7 cellular contexts compared by ENCODE assay signal in the genomic region with DNA sequence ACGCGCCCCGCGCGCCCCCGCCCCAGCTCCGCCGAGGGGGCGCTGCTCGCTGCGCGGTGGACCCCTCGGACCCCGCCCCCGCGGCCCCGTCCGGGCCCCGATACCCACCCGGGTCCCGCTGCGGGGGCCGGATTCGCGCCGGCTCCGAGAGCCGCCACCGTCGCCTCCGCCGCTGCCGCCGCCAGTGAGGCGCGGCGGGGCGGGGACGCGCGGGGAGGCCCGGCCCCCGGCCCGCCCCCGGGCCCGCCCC. TPM values are rescaled to one million over a fixed set of nuclear protein-coding genes. Genes with fewer than 3 reads are reported as not detected.
DNase-seq lines count a peak whose midpoint lies in the region; ATAC-seq and TF ChIP-seq lines count a peak whose summit lies in the region.

A gene with protein sequence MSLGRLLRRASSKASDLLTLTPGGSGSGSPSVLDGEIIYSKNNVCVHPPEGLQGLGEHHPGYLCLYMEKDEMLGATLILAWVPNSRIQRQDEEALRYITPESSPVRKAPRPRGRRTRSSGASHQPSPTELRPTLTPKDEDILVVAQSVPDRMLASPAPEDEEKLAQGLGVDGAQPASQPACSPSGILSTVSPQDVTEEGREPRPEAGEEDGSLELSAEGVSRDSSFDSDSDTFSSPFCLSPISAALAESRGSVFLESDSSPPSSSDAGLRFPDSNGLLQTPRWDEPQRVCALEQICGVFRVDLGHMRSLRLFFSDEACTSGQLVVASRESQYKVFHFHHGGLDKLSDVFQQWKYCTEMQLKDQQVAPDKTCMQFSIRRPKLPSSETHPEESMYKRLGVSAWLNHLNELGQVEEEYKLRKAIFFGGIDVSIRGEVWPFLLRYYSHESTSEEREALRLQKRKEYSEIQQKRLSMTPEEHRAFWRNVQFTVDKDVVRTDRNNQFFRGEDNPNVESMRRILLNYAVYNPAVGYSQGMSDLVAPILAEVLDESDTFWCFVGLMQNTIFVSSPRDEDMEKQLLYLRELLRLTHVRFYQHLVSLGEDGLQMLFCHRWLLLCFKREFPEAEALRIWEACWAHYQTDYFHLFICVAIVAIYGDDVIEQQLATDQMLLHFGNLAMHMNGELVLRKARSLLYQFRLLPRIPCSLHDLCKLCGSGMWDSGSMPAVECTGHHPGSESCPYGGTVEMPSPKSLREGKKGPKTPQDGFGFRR (minus strand): TSS at position 186 of the 250 bp plus-strand sequence. CDS start 22,325 bp downstream, outside the sequence.

- no peaks in the 10 kb centered on the region for H3K36me3 Mint-ChIP-seq in activated CD8-positive, alpha-beta T cell treated with anti-CD3 and anti-CD28 coated beads, Interleukin-2, amount 10 ng/mL, durations not matched to agents 7 days and 5 days (ENCODE audit: low read depth)

- H3K36me3 ChIP-seq in left ventricle myocardium inferior = no peaks in the 10 kb centered on the region
- peaks cover 0 to 6% (median 2%) of the 10 kb centered on the region in 4 donors for H3K36me3 ChIP-seq in sigmoid colon

- H3K27ac ChIP-seq in left ventricle myocardium inferior (replicated peaks) (peak within 1 kb of the TSS; percentile 94), sigmoid colon (peak within 1 kb of the TSS; percentile 83 to 96 (median 94))

- H3K4me1 ChIP-seq in left ventricle myocardium inferior (peaks cover 34% of the 10 kb centered on the region), sigmoid colon (peaks cover 0 to 24% (median 11%) of the 10 kb centered on the region in 4 donors)

- peaks cover 33% of the 10 kb centered on the region for H3K27me3 Mint-ChIP-seq in activated CD8-positive, alpha-beta T cell treated with anti-CD3 and anti-CD28 coated beads, Interleukin-2, amount 10 ng/mL, durations not matched to agents 7 days and 5 days (ENCODE audit: low read depth)

- H3K27me3 ChIP-seq in left ventricle myocardium inferior (ENCODE audit: low read depth) (no peaks in the 10 kb centered on the region), sigmoid colon (no peaks in the 10 kb centered on the region)

- no peak for TF ChIP-seq CTCF in left ventricle myocardium inferior (IDR thresholded peaks at IDR 0.05; ENCODE audit: borderline replicate concordance)
- TF ChIP-seq CTCF in sigmoid colon (IDR thresholded peaks at IDR 0.05) = no peak

- POLR2A ChIA-PET in activated CD8-positive, alpha-beta T cell treated with anti-CD3 and anti-CD28 coated beads, Interleukin-2, amount 10 ng/mL, durations not matched to agents 7 days and 5 days (lab: Charles Lee) = no interaction called here

- H3K4me3 ChIP-seq in left ventricle myocardium inferior = peak within 1 kb of the TSS; percentile 92
- peak within 1 kb of the TSS; percentile 66 to 87 (median 83) for H3K4me3 ChIP-seq in sigmoid colon

- H3K9me3 ChIP-seq in left ventricle myocardium inferior (replicated peaks) (no peaks in the 10 kb centered on the region), sigmoid colon (no peaks in the 10 kb centered on the region)

- TF ChIP-seq EP300 in sigmoid colon (IDR thresholded peaks at IDR 0.05) = no peak

- no peaks in the 10 kb centered on the region for H3K9me3 Mint-ChIP-seq in activated CD8-positive, alpha-beta T cell treated with anti-CD3 and anti-CD28 coated beads, Interleukin-2, amount 10 ng/mL, durations not matched to agents 7 days and 5 days (ENCODE audit: insufficient read depth)

- TF ChIP-seq POLR2A in sigmoid colon (IDR thresholded peaks at IDR 0.05) = no peak

- WGBS in sigmoid colon, 2 donors = 1% methylated on average over 46 of the region's 46 CpGs

- peak within 1 kb of the TSS; percentile 78 for H3K4me3 Mint-ChIP-seq in activated CD8-positive, alpha-beta T cell treated with anti-CD3 and anti-CD28 coated beads, Interleukin-2, amount 10 ng/mL, durations not matched to agents 7 days and 5 days

- peak within 1 kb of the TSS; percentile 70 for H3K27ac Mint-ChIP-seq in activated CD8-positive, alpha-beta T cell treated with anti-CD3 and anti-CD28 coated beads, Interleukin-2, amount 10 ng/mL, durations not matched to agents 7 days and 5 days

- peaks cover 14% of the 10 kb centered on the region for H3K4me1 Mint-ChIP-seq in activated CD8-positive, alpha-beta T cell treated with anti-CD3 and anti-CD28 coated beads, Interleukin-2, amount 10 ng/mL, durations not matched to agents 7 days and 5 days (ENCODE audit: low read depth)

- CTCF ChIA-PET in activated CD8-positive, alpha-beta T cell treated with anti-CD3 and anti-CD28 coated beads, Interleukin-2, amount 10 ng/mL, durations not matched to agents 7 days and 5 days (lab: Charles Lee) = interaction anchor here (3.8 kb wide), 1 partner anchor 27 kb away, joined by 20 read pairs; no protein-coding TSS in a partner anchor

- DNase-seq in activated CD8-positive, alpha-beta T cell treated with anti-CD3 and anti-CD28 coated beads, Interleukin-2, amount 10 ng/mL, durations not matched to agents 7 days and 5 days = no peak
- DNase-seq in left ventricle myocardium inferior (no peak), sigmoid colon (no peak), NCI-H1105 (lab: John Stamatoyannopoulos, UW) (no peak)

- peak; percentile 53 for ATAC-seq in HG02763 (IDR thresholded peaks at IDR 0.05; ENCODE audit: unreplicated experiment)
- ATAC-seq in activated CD8-positive, alpha-beta T cell treated with anti-CD3 and anti-CD28 coated beads, Interleukin-2, amount 10 ng/mL, durations not matched to agents 7 days and 5 days = no peak
- no peak for ATAC-seq in GM18520 (IDR thresholded peaks at IDR 0.05; ENCODE audit: unreplicated experiment)
- ATAC-seq in HG03135 (IDR thresholded peaks at IDR 0.05; ENCODE audit: unreplicated experiment) = no peak

- intact Hi-C loops in left ventricle myocardium inferior (cut with micrococcal nuclease) = no loop called here
- intact Hi-C loops in sigmoid colon (cut with DNase I) = loop anchor here (1.0 to 5.0 kb wide), 5 partner anchors 27 to 227 kb away; a partner anchor contains a TSS

RNA-seq across cellular contexts. Expression of the gene that starts here (rescaled TPM):
- 1 to 10 TPM; 1.3 to 2.1 TPM for total RNA-seq in activated CD8-positive, alpha-beta T cell treated with anti-CD3 and anti-CD28 coated beads, Interleukin-2, amount 10 ng/mL, durations not matched to agents 7 days and 5 days
- total RNA-seq in left ventricle myocardium inferior (15.9 TPM), sigmoid colon (10 to 100 TPM; 15.1 to 21.9 (median 16.2) TPM)
- polyA plus RNA-seq in sigmoid colon = 10 to 100 TPM in 1 of 3 donors, 1 to 10 TPM in 2; 3.6 to 17.2 (median 4.2) TPM
